ENCODE assay signal across 29 cellular contexts in genomic region chr15:73797366-73798158, GRCh38. TPM values are rescaled to one million over a fixed set of nuclear protein-coding genes. Genes with fewer than 3 reads are reported as not detected.
"Had no signal": no experiment of that assay in that cellular context is flagged by ENCODE, and none has a peak within 500 bp of the region (broad histone marks: within the 10 kb centered on the region; RNA-seq: fewer than 3 reads in every experiment).

No MANE protein-coding gene starts in this region.

- H3K27ac ChIP-seq: brain microvascular endothelial cell, coronary artery, dorsolateral prefrontal cortex, WERI-Rb-1 had no signal

- H3K27me3 Mint-ChIP-seq: activated B cell treated with CpG ODN at 0.5 μM for 24 hours; activated CD8-positive, alpha-beta T cell treated with anti-CD3 and anti-CD28 coated beads for 36 hours; activated naive CD8-positive, alpha-beta T cell; dendritic cell treated with granulocyte-macrophage colony-stimulating factor and Interleukin-4, amounts not matched to agents 40 ng/mL and 50 ng/mL, for 4 days had no signal

- H3K4me3 ChIP-seq: coronary artery, dorsolateral prefrontal cortex had no signal

- H3K27me3 ChIP-seq: brain microvascular endothelial cell, dorsolateral prefrontal cortex had no signal

- DNase-seq: activated B cell treated with CpG ODN at 0.5 μM for 24 hours; activated CD4-positive, alpha-beta T cell treated with anti-CD3 and anti-CD28 coated beads for 48 hours; activated CD4-positive, alpha-beta T cell treated with anti-CD3 and anti-CD28 coated beads, Interleukin-2, amount 50 U/mL, for 1 hour; activated CD4-positive, alpha-beta T cell treated with anti-CD3 and anti-CD28 coated beads, Interleukin-2, amount 50 U/mL, for 48 hours; activated CD8-positive, alpha-beta memory T cell treated with anti-CD3 and anti-CD28 coated beads for 24 hours; activated CD8-positive, alpha-beta T cell treated with anti-CD3 and anti-CD28 coated beads for 36 hours; activated effector memory CD4-positive, alpha-beta T cell treated with Interleukin-2 at 50 U/mL for 16 hours; activated gamma-delta T cell treated with Interleukin-2 at 50 U/mL for 16 hours; activated naive CD4-positive, alpha-beta T cell treated with anti-CD3 and anti-CD28 coated beads, Interleukin-2, amount 50 U/mL, for 16 hours; activated naive CD4-positive, alpha-beta T cell treated with Interleukin-2 at 50 U/mL for 16 hours; activated T-cell treated with anti-CD3 and anti-CD28 coated beads, Interleukin-2, amount 50 U/mL, for 4 hours; amniotic stem cell; brain microvascular endothelial cell; dorsolateral prefrontal cortex; effector memory CD4-positive, alpha-beta T cell; endodermal cell; foreskin fibroblast; head of caudate nucleus; T-helper 17 cell; T1000; WERI-Rb-1 had no signal

- H3K9me3 Mint-ChIP-seq: activated B cell treated with CpG ODN at 0.5 μM for 24 hours; activated CD8-positive, alpha-beta T cell treated with anti-CD3 and anti-CD28 coated beads for 36 hours; activated T-cell treated with anti-CD3 and anti-CD28 coated beads, Interleukin-2, amount 50 U/mL, for 4 hours; activated T-helper 17 cell treated with anti-CD3 and anti-CD28 coated beads, Interleukin-2, amount 50 U/mL, for 72 hours; central memory CD8-positive, alpha-beta T cell; dendritic cell treated with granulocyte-macrophage colony-stimulating factor and Interleukin-4, amounts not matched to agents 40 ng/mL and 50 ng/mL, for 4 days; endodermal cell; T-helper 2 cell treated with Interferon-gamma antibody and Interleukin-4, amounts not matched to agents 5 μg/mL and 100 μg/mL, for 36 hours had no signal

- H3K36me3 ChIP-seq: brain microvascular endothelial cell, WERI-Rb-1 had no signal

- H3K27ac Mint-ChIP-seq: activated B cell treated with CpG ODN at 0.5 μM for 24 hours; activated CD8-positive, alpha-beta T cell treated with anti-CD3 and anti-CD28 coated beads for 36 hours; activated naive CD8-positive, alpha-beta T cell; activated T-helper 17 cell treated with anti-CD3 and anti-CD28 coated beads, Interleukin-2, amount 50 U/mL, for 72 hours; dendritic cell treated with granulocyte-macrophage colony-stimulating factor and Interleukin-4, amounts not matched to agents 40 ng/mL and 50 ng/mL, for 4 days; endodermal cell; T-helper 17 cell; T-helper 2 cell treated with Interferon-gamma antibody and Interleukin-4, amounts not matched to agents 5 μg/mL and 100 μg/mL, for 36 hours had no signal

- H3K4me3 Mint-ChIP-seq: activated B cell treated with CpG ODN at 0.5 μM for 24 hours; activated CD8-positive, alpha-beta T cell treated with anti-CD3 and anti-CD28 coated beads for 36 hours; activated naive CD8-positive, alpha-beta T cell; activated T-cell treated with anti-CD3 and anti-CD28 coated beads, Interleukin-2, amount 50 U/mL, for 4 hours; activated T-helper 17 cell treated with anti-CD3 and anti-CD28 coated beads, Interleukin-2, amount 50 U/mL, for 72 hours; central memory CD8-positive, alpha-beta T cell; dendritic cell treated with granulocyte-macrophage colony-stimulating factor and Interleukin-4, amounts not matched to agents 40 ng/mL and 50 ng/mL, for 4 days; endodermal cell; T-helper 17 cell; T-helper 2 cell treated with Interferon-gamma antibody and Interleukin-4, amounts not matched to agents 5 μg/mL and 100 μg/mL, for 36 hours had no signal

- H3K4me1 Mint-ChIP-seq: activated B cell treated with CpG ODN at 0.5 μM for 24 hours; activated T-helper 17 cell treated with anti-CD3 and anti-CD28 coated beads, Interleukin-2, amount 50 U/mL, for 72 hours; central memory CD8-positive, alpha-beta T cell had no signal

- FAIRE-seq: astrocyte, frontal cortex had no signal

- H3K36me3 Mint-ChIP-seq: activated naive CD8-positive, alpha-beta T cell had no signal

RNA-seq across cellular contexts. Expression of gene INSYN1, which starts 44.4 kb away (rescaled TPM):
- total RNA-seq: activated B cell treated with CpG ODN at 0.5 μM for 24 hours; activated CD8-positive, alpha-beta T cell treated with anti-CD3 and anti-CD28 coated beads for 36 hours; activated T-cell treated with anti-CD3 and anti-CD28 coated beads, Interleukin-2, amount 50 U/mL, for 4 hours; activated T-helper 17 cell treated with anti-CD3 and anti-CD28 coated beads, Interleukin-2, amount 50 U/mL, for 72 hours; T-helper 17 cell had no signal
